ENCODE assay signal across 21 cellular contexts in the genomic region with DNA sequence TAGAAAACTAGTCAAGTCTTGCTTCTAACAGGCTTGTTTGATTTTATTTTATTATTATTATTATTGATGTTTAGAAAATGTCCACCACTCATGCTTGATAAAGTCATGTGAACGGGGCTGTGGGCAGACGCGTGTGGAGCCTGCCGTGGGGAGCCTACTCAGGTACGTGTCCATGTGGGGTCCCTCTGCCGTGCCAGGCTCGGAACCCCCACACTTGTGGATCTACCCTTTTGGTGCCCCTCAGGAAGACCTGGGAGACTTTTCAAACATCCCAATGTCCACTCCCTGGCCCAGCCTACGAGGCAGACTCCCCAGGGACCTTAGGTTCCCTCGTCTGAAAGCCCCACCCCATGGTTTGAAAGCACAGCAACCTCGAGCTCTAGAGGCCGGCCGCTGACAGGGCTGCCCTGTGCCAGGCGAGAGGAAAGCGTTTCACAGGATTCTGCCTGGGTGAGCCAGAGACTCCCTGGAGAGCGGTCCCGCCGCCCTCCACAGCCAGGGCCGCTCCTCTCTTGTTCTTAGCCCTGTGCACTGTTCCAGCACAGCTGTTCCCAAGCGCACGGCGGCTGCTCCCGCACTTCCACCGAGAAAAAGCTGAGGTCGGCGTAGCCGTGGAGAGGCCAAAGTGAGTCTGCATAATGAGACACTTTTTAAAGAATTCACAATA.
DNase-seq lines count a peak whose midpoint lies in the region; ATAC-seq and TF ChIP-seq lines count a peak whose summit lies in the region.
"Had no signal": no experiment of that assay in that cellular context is flagged by ENCODE, and none has a peak within 500 bp of the region (broad histone marks: within the 10 kb centered on the region; RNA-seq: fewer than 3 reads in every experiment).

No MANE protein-coding gene starts in this region.

- TF ChIP-seq CTCF in ovary (IDR thresholded peaks at IDR 0.05): no peak

- H3K36me3 ChIP-seq in ovary (no peaks in the 10 kb centered on the region), aorta (ENCODE audit: control insufficient read depth in 1 of 2, insufficient read depth in 2 of 2, low read length in 1 of 2) (no peaks in the 10 kb centered on the region)
- H3K36me3 ChIP-seq: HAP-1, stomach had no signal

- WGBS in ovary, 3 donors: 19 to 22% (median 22%) methylated on average over 26 of the region's 26 CpGs
- 9 to 11% methylated on average over 26 of the region's 26 CpGs for WGBS in aorta, 2 donors

- H3K27me3 ChIP-seq in ovary (no peaks in the 10 kb centered on the region), aorta (ENCODE audit: control insufficient read depth in 1 of 2, insufficient read depth in 2 of 2, low read length in 1 of 2) (no peaks in the 10 kb centered on the region)
- H3K27me3 ChIP-seq: stomach had no signal

- in situ Hi-C loops in KBM-7 (cut with MboI; ENCODE audit: low pct_unique_long_range_greater_than_20kb, low sequenced_read_pairs): no loop called here

- H3K4me1 ChIP-seq in ovary (ENCODE audit: insufficient read depth): peaks cover 13% of the 10 kb centered on the region
- H3K4me1 ChIP-seq in aorta (ENCODE audit: control insufficient read depth in 1 of 2, insufficient read depth in 2 of 2, low read length in 2 of 2): no peaks in the 10 kb centered on the region

- TF ChIP-seq POLR2A in ovary (IDR thresholded peaks at IDR 0.05): no peak

- H3K27ac ChIP-seq in ovary (peak overlapping the region; percentile 32 to 72), aorta (ENCODE audit: low read depth in 1 of 2, low read length in 2 of 2) (peak overlapping the region; percentile 62 to 87)
- H3K27ac ChIP-seq: 22Rv1 had no signal

- TF ChIP-seq EP300 in ovary (IDR thresholded peaks at IDR 0.05): no peak

- no peak overlapping the region for H3K4me3 ChIP-seq in ovary
- no peak overlapping the region for H3K4me3 ChIP-seq in aorta (ENCODE audit: low read length in 2 of 2)
- H3K4me3 ChIP-seq: GM12878, HAP-1, stomach had no signal

- intact Hi-C loops in left cardiac atrium (cut with DNase I): no loop called here
- intact Hi-C loops in ovary (cut with DNase I): no loop called here
- intact Hi-C loops in aorta (cut with DNase I): no loop called here

- peak; percentile 63 to 80 for ATAC-seq in left cardiac atrium
- ATAC-seq in aorta (ENCODE audit: low FRiP score): peak; percentile 82
- ATAC-seq in GM19324 (IDR thresholded peaks at IDR 0.05; ENCODE audit: low FRiP score, unreplicated experiment): no peak
- ATAC-seq: activated CD4-positive, alpha-beta T cell treated with anti-CD3 and anti-CD28 coated beads for 36 hours; GM12878 had no signal

- DNase-seq in DMS 273 (lab: John Stamatoyannopoulos, UW; ENCODE audit: unreplicated experiment) (peak; percentile 26), DMS 273 treated with DMSO at 0.1 percent for 48 hours (lab: John Stamatoyannopoulos, UW) (no peak), left cardiac atrium (peak; percentile 53), ovary (peak in 4 of 5 donors; percentile 44 to 78 (median 59)), aorta (peak; percentile 80 to 87), KBM-7 (no peak)
- DNase-seq in stimulated activated CD4-positive, alpha-beta T cell treated with anti-CD3 and anti-CD28 coated beads, Interleukin-4, amount 100 ng/mL, for 4 hours: no peak
- DNase-seq: activated CD4-positive, alpha-beta T cell treated with anti-CD3 and anti-CD28 coated beads for 36 hours; activated naive CD8-positive, alpha-beta T cell treated with anti-CD3 and anti-CD28 coated beads for 36 hours; activated T-cell treated with anti-CD3 and anti-CD28 coated beads for 4 hours; CD4-positive, CD25-positive, alpha-beta regulatory T cell; cerebellar nuclear complex; midbrain; NCI-H1694 treated with DMSO at 0.1 percent for 48 hours; NCI-H510A treated with DMSO at 0.1 percent for 48 hours; occipital lobe; stomach had no signal

- no peaks in the 10 kb centered on the region for H3K9me3 ChIP-seq in ovary
- H3K9me3 ChIP-seq in aorta (ENCODE audit: control insufficient read depth, low read length): no peaks in the 10 kb centered on the region
- H3K9me3 ChIP-seq: HAP-1, stomach had no signal

Comparison
In these comparisons a context has a peak if more than half of its experiments do, and no peak if none do; other contexts are left out.
1. DNase-seq: peak in DMS 273 (single experiment), left cardiac atrium (single experiment), ovary (4 of 5) and aorta (2 of 2); none in DMS 273 treated with DMSO at 0.1 percent for 48 hours (single experiment), stimulated activated CD4-positive, alpha-beta T cell treated with anti-CD3 and anti-CD28 coated beads, Interleukin-4, amount 100 ng/mL, for 4 hours (0 of 2) and KBM-7 (single experiment).